In the genomic region with DNA sequence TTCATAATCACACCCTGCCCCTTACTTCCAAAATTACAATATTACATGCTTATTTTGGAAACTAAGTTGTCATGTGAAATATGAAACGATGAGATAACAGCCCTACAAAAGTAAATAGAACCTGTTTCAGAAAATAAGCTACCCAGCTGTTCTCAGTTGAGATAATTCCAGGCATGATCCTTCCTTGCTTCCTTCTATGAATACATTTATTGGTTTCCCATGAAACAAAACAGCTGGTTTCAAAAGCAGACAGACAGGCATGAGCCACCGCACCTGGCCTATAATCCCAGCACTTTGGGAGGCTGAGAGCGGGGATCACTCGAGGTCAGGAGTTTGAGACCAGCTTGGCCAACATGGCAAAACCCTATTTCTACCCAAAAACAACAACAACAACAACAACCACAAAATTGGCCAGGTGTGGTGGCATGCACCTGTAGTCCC, we compare ENCODE assay signal across 12 cellular contexts.
DNase-seq lines count a peak whose midpoint lies in the region; ATAC-seq and TF ChIP-seq lines count a peak whose summit lies in the region.
"Had no signal": no experiment of that assay in that cellular context is flagged by ENCODE, and none has a peak within 500 bp of the region (broad histone marks: within the 10 kb centered on the region; RNA-seq: fewer than 3 reads in every experiment).

No MANE protein-coding gene starts in this region.

- peaks cover 93% of the 10 kb centered on the region for H3K79me2 ChIP-seq in MM.1S (ENCODE audit: low read length)

- no peaks in the 10 kb centered on the region for H3K27me3 ChIP-seq in effector memory CD4-positive, alpha-beta T cell (replicated peaks; ENCODE audit: control insufficient read depth, insufficient read depth, low read length, poor library complexity, severe bottlenecking)
- H3K27me3 ChIP-seq in sigmoid colon (no peaks in the 10 kb centered on the region), MM.1S (replicated peaks; ENCODE audit: insufficient read depth, low read length) (no peaks in the 10 kb centered on the region)

- intact Hi-C loops in sigmoid colon (cut with DNase I), result no loop called here

- DNase-seq in NCI-H82 (lab: John Stamatoyannopoulos, UW) (peak; percentile 63), NCI-H82 treated with DMSO at 0.1 percent for 48 hours (lab: John Stamatoyannopoulos, UW; ENCODE audit: unreplicated experiment) (no peak), NCI-H146 (lab: John Stamatoyannopoulos, UW) (peak; percentile 57), sigmoid colon (peak; percentile 61), MM.1S (no peak)
- no peak for DNase-seq in effector memory CD4-positive, alpha-beta T cell
- DNase-seq: H9, midbrain, T1000 had no signal

- peaks cover 75% of the 10 kb centered on the region for H3K4me1 ChIP-seq in effector memory CD4-positive, alpha-beta T cell (ENCODE audit: control insufficient read depth, insufficient read depth, low read length, poor library complexity, severe bottlenecking)
- peaks cover 0 to 100% (median 91%) of the 10 kb centered on the region in 4 donors for H3K4me1 ChIP-seq in sigmoid colon
- peaks cover 17% of the 10 kb centered on the region for H3K4me1 ChIP-seq in MM.1S (ENCODE audit: low read length)

- TF ChIP-seq EP300 in sigmoid colon (IDR thresholded peaks at IDR 0.05), result peak in 2 of 4 donors; percentile 42 to 49

- 44 to 62% methylated on average over 4 of the region's 4 CpGs for WGBS in sigmoid colon, 2 donors

- H3K27ac ChIP-seq in effector memory CD4-positive, alpha-beta T cell (ENCODE audit: insufficient read depth, low read length, poor library complexity, severe bottlenecking), result peak overlapping the region; percentile 75
- H3K27ac ChIP-seq in sigmoid colon (peak overlapping the region in 3 of 4 donors; percentile 78 to 88 (median 84)), MM.1S (ENCODE audit: low read length) (no peak overlapping the region)
- H3K27ac ChIP-seq: coronary artery had no signal

- peaks cover 7% of the 10 kb centered on the region for H3K36me3 ChIP-seq in effector memory CD4-positive, alpha-beta T cell (ENCODE audit: control insufficient read depth, insufficient read depth, low read length)
- H3K36me3 ChIP-seq in sigmoid colon (no peaks in the 10 kb centered on the region), MM.1S (replicated peaks; ENCODE audit: insufficient read depth, low read length) (no peaks in the 10 kb centered on the region)

- no peak overlapping the region for H3K4me3 ChIP-seq in effector memory CD4-positive, alpha-beta T cell (ENCODE audit: insufficient read depth, low read depth, low read length, poor library complexity, severe bottlenecking)
- H3K4me3 ChIP-seq in sigmoid colon (no peak overlapping the region), MM.1S (ENCODE audit: low read length) (no peak overlapping the region)
- H3K4me3 ChIP-seq: coronary artery had no signal

- no peak for TF ChIP-seq POLR2A in sigmoid colon (IDR thresholded peaks at IDR 0.05)

- no peak for TF ChIP-seq CTCF in sigmoid colon (IDR thresholded peaks at IDR 0.05)
- TF ChIP-seq CTCF in MM.1S (IDR thresholded peaks at IDR 0.05; ENCODE audit: low read length), result no peak

- no peak overlapping the region for H3K9ac ChIP-seq in MM.1S (ENCODE audit: low read length)

- H3K4me2 ChIP-seq in MM.1S (ENCODE audit: low read depth, low read length), result no peak overlapping the region

- no peak for ATAC-seq in HG03196 (IDR thresholded peaks at IDR 0.05; ENCODE audit: unreplicated experiment)
- no peak for ATAC-seq in HG03565 (IDR thresholded peaks at IDR 0.05; ENCODE audit: unreplicated experiment)

- no peaks in the 10 kb centered on the region for H3K9me3 ChIP-seq in effector memory CD4-positive, alpha-beta T cell (ENCODE audit: control insufficient read depth, low read length)
- no peaks in the 10 kb centered on the region for H3K9me3 ChIP-seq in sigmoid colon
- H3K9me3 ChIP-seq in MM.1S (replicated peaks; ENCODE audit: insufficient read depth, low read length), result no peaks in the 10 kb centered on the region

- no peak overlapping the region for H2AFZ ChIP-seq in MM.1S (ENCODE audit: low read length)

- no peaks in the 10 kb centered on the region for H4K20me1 ChIP-seq in MM.1S (ENCODE audit: insufficient read depth, low read length)

- no peaks in the 10 kb centered on the region for H3K9me2 ChIP-seq in MM.1S (replicated peaks; ENCODE audit: insufficient read depth, low read length)

- H3F3A ChIP-seq in MM.1S (ENCODE audit: insufficient read depth, low read length), result peaks cover 3% of the 10 kb centered on the region; the same call in 1 of the 2 replicates

Comparison
In these comparisons a context has a peak if more than half of its experiments do, and no peak if none do; other contexts are left out.
1. DNase-seq: peak in NCI-H82 (single experiment), NCI-H146 (single experiment) and sigmoid colon (single experiment); none in NCI-H82 treated with DMSO at 0.1 percent for 48 hours (single experiment), effector memory CD4-positive, alpha-beta T cell (0 of 3) and MM.1S (single experiment).